In genomic region chr20:17587148-17587547, GRCh38 we compare ENCODE assay signal across 21 cellular contexts. TPM values are rescaled to one million over a fixed set of nuclear protein-coding genes. Genes with fewer than 3 reads are reported as not detected.
"Had no signal": no experiment of that assay in that cellular context is flagged by ENCODE, and none has a peak within 500 bp of the region (broad histone marks: within the 10 kb centered on the region; RNA-seq: fewer than 3 reads in every experiment).

No MANE protein-coding gene starts in this region.

- H3K9me3 Mint-ChIP-seq: activated CD4-positive, alpha-beta memory T cell treated with anti-CD3 and anti-CD28 coated beads, Interleukin-2, amount 10 ng/mL, durations not matched to agents 7 days and 5 days; activated naive CD4-positive, alpha-beta T cell treated with anti-CD3 and anti-CD28 coated beads, Interleukin-2, amount 50 U/mL, for 72 hours; activated T-cell treated with anti-CD3 and anti-CD28 coated beads, Interleukin-2, amount 50 U/mL, for 24 hours; activated T-helper 2 cell treated with anti-CD3 and anti-CD28 coated beads, Interferon-gamma antibody, Interleukin-2, Interleukin-4, amounts not matched to agents 10 μg/mL and 5 μg/mL and 100 μg/mL, durations not matched to agents 14 hours and 24 hours and 36 hours; nephron; stimulated activated effector memory CD8-positive, alpha-beta T cell treated with anti-CD3 and anti-CD28 coated beads, Interleukin-12 subunit alpha, Interleukin-12 subunit beta, amount 100 ng/mL, for 72 hours; stimulated activated naive CD8-positive, alpha-beta T cell treated with anti-CD3 and anti-CD28 coated beads, Interleukin-15, Interleukin-2, amounts not matched to agents 100 ng/mL and 50 ng/mL, for 24 hours; T-helper 2 cell treated with Interferon-gamma antibody and Interleukin-4, amounts not matched to agents 5 μg/mL and 100 μg/mL, for 36 hours had no signal

- DNase-seq: activated CD4-positive, alpha-beta memory T cell treated with anti-CD3 and anti-CD28 coated beads, Interleukin-2, amount 10 ng/mL, durations not matched to agents 7 days and 5 days; activated CD4-positive, alpha-beta T cell treated with anti-CD3 and anti-CD28 coated beads for 48 hours; activated CD8-positive, alpha-beta memory T cell treated with anti-CD3 and anti-CD28 coated beads, Interleukin-2, amount 50 U/mL, for 48 hours; activated T-cell treated with anti-CD3 and anti-CD28 coated beads, Interleukin-2, amount 50 U/mL, for 24 hours; body of pancreas; foreskin keratinocyte; kidney glomerular epithelial cell; left lung; small intestine; stimulated activated CD4-positive, alpha-beta T cell treated with anti-CD3 and anti-CD28 coated beads, Interleukin-4, amount 100 ng/mL, for 24 hours; T-helper 1 cell had no signal

- H3K4me3 Mint-ChIP-seq: activated CD4-positive, alpha-beta memory T cell treated with anti-CD3 and anti-CD28 coated beads, Interleukin-2, amount 10 ng/mL, durations not matched to agents 7 days and 5 days; activated T-cell treated with anti-CD3 and anti-CD28 coated beads, Interleukin-2, amount 50 U/mL, for 24 hours; nephron; stimulated activated effector memory CD8-positive, alpha-beta T cell treated with anti-CD3 and anti-CD28 coated beads, Interleukin-12 subunit alpha, Interleukin-12 subunit beta, amount 100 ng/mL, for 72 hours; stimulated activated naive CD8-positive, alpha-beta T cell treated with anti-CD3 and anti-CD28 coated beads, Interleukin-15, Interleukin-2, amounts not matched to agents 100 ng/mL and 50 ng/mL, for 24 hours; T-helper 2 cell treated with Interferon-gamma antibody and Interleukin-4, amounts not matched to agents 5 μg/mL and 100 μg/mL, for 36 hours had no signal

- H3K27ac ChIP-seq: body of pancreas, foreskin keratinocyte, left lung had no signal

- H3K27ac Mint-ChIP-seq: activated CD4-positive, alpha-beta memory T cell treated with anti-CD3 and anti-CD28 coated beads, Interleukin-2, amount 10 ng/mL, durations not matched to agents 7 days and 5 days; activated naive CD4-positive, alpha-beta T cell treated with anti-CD3 and anti-CD28 coated beads, Interleukin-2, amount 50 U/mL, for 72 hours; activated T-cell treated with anti-CD3 and anti-CD28 coated beads, Interleukin-2, amount 50 U/mL, for 24 hours; activated T-helper 2 cell treated with anti-CD3 and anti-CD28 coated beads, Interferon-gamma antibody, Interleukin-2, Interleukin-4, amounts not matched to agents 10 μg/mL and 5 μg/mL and 100 μg/mL, durations not matched to agents 14 hours and 24 hours and 36 hours; nephron; stimulated activated effector memory CD8-positive, alpha-beta T cell treated with anti-CD3 and anti-CD28 coated beads, Interleukin-12 subunit alpha, Interleukin-12 subunit beta, amount 100 ng/mL, for 72 hours; stimulated activated naive CD8-positive, alpha-beta T cell treated with anti-CD3 and anti-CD28 coated beads, Interleukin-15, Interleukin-2, amounts not matched to agents 100 ng/mL and 50 ng/mL, for 24 hours; T-helper 2 cell treated with Interferon-gamma antibody and Interleukin-4, amounts not matched to agents 5 μg/mL and 100 μg/mL, for 36 hours had no signal

- H3K9me3 ChIP-seq: body of pancreas, left lung had no signal

- H3K27me3 Mint-ChIP-seq: activated CD4-positive, alpha-beta memory T cell treated with anti-CD3 and anti-CD28 coated beads, Interleukin-2, amount 10 ng/mL, durations not matched to agents 7 days and 5 days; activated T-cell treated with anti-CD3 and anti-CD28 coated beads, Interleukin-2, amount 50 U/mL, for 24 hours; stimulated activated naive CD8-positive, alpha-beta T cell treated with anti-CD3 and anti-CD28 coated beads, Interleukin-15, Interleukin-2, amounts not matched to agents 100 ng/mL and 50 ng/mL, for 24 hours had no signal

- H3K27me3 ChIP-seq: body of pancreas, foreskin keratinocyte, left lung had no signal

- H3K4me3 ChIP-seq: body of pancreas, left lung had no signal

- H3K36me3 Mint-ChIP-seq: activated naive CD4-positive, alpha-beta T cell treated with anti-CD3 and anti-CD28 coated beads, Interleukin-2, amount 50 U/mL, for 72 hours; stimulated activated effector memory CD8-positive, alpha-beta T cell treated with anti-CD3 and anti-CD28 coated beads, Interleukin-12 subunit alpha, Interleukin-12 subunit beta, amount 100 ng/mL, for 72 hours had no signal

- ATAC-seq: activated CD4-positive, CD25-positive, alpha-beta regulatory T cell treated with anti-CD3 and anti-CD28 coated beads, Interleukin-2, amount 50 U/mL, for 24 hours; activated naive CD4-positive, alpha-beta T cell treated with anti-CD3 and anti-CD28 coated beads, Interleukin-2, amount 50 U/mL, for 72 hours; body of pancreas; esophagus mucosa; foreskin keratinocyte; left lung; sciatic nerve; stimulated activated effector memory CD8-positive, alpha-beta T cell treated with anti-CD3 and anti-CD28 coated beads, Interleukin-12 subunit alpha, Interleukin-12 subunit beta, amount 100 ng/mL, for 72 hours had no signal

RNA-seq across cellular contexts. Expression of gene BFSP1, which starts 56.0 kb away (rescaled TPM):
- total RNA-seq: mesenteric fat pad had no signal
